Comparison of ENCODE assay signal across 16 cellular contexts in the genomic region with DNA sequence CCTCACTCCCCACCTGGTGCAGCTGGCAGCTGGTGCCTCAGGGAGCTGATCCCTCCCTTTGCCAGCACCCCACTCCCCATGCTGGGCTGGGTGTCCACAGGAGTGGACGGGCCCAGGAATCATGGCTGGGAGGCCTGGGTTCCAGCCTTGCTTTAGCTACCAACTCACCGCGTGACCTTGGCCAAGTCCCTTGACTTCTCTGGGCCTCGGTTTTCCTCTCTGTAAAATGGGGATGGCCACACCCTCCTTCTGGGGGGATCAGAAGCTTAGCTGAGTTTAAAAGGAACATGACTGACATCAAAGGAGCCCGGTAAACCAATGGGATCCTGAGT.
DNase-seq lines count a peak whose midpoint lies in the region; ATAC-seq, FAIRE-seq and TF ChIP-seq lines count a peak whose summit lies in the region.
"Had no signal": no experiment of that assay in that cellular context is flagged by ENCODE, and none has a peak within 500 bp of the region (broad histone marks: within the 10 kb centered on the region; RNA-seq: fewer than 3 reads in every experiment).

No MANE protein-coding gene starts in this region.

- no peak for DNase-seq in CD4-positive, alpha-beta T cell
- DNase-seq in activated T-helper 1 cell treated with anti-CD3 and anti-CD28 coated beads, Interleukin-12 subunit alpha, Interleukin-12 subunit beta, Interleukin-2, Interleukin-4 antibody, amounts not matched to agents 30 ng/mL and 10 ng/mL and 1 ng/mL, durations not matched to agents 14 hours and 24 hours and 36 hours (ENCODE audit: low spot score): no peak
- DNase-seq in immature natural killer cell: no peak
- DNase-seq in urothelium cell line (ENCODE audit: low spot score): no peak
- no peak for DNase-seq in GF-D8 (lab: John Stamatoyannopoulos, UW)
- no peak for DNase-seq in HK-2 (ENCODE audit: unreplicated experiment)
- DNase-seq: amniotic stem cell, caudate nucleus, NCI-H1930, substantia nigra had no signal

- no peak overlapping the region for H3K9ac ChIP-seq in BLaER1

- H3K36me3 ChIP-seq in BLaER1: no peaks in the 10 kb centered on the region
- H3K36me3 ChIP-seq: HAP-1 had no signal

- intact Hi-C loops in CD4-positive, alpha-beta T cell (cut with DNase I, micrococcal nuclease): loop anchor here (2.0 to 10.0 kb wide), 4 partner anchors 41 to 1605 kb away; a partner anchor contains a TSS
- intact Hi-C loops in activated T-helper 1 cell treated with anti-CD3 and anti-CD28 coated beads, Interleukin-12 subunit alpha, Interleukin-12 subunit beta, Interleukin-2, Interleukin-4 antibody, amounts not matched to agents 30 ng/mL and 10 ng/mL and 1 ng/mL, durations not matched to agents 14 hours and 24 hours and 36 hours (cut with micrococcal nuclease): loop anchor here (2.0 kb wide), 1 partner anchor 41 kb away; no protein-coding TSS in a partner anchor

- peaks cover 82% of the 10 kb centered on the region for H3K4me1 Mint-ChIP-seq in CD4-positive, alpha-beta T cell (ENCODE audit: low read depth)
- peaks cover 81% of the 10 kb centered on the region for H3K4me1 Mint-ChIP-seq in activated T-helper 1 cell treated with anti-CD3 and anti-CD28 coated beads, Interleukin-12 subunit alpha, Interleukin-12 subunit beta, Interleukin-2, Interleukin-4 antibody, amounts not matched to agents 30 ng/mL and 10 ng/mL and 1 ng/mL, durations not matched to agents 14 hours and 24 hours and 36 hours (ENCODE audit: low read depth)
- H3K4me1 Mint-ChIP-seq in immature natural killer cell: peaks cover 91 to 92% of the 10 kb centered on the region in 2 donors

- POLR2A ChIA-PET in CD4-positive, alpha-beta T cell (lab: Charles Lee): interaction anchor here (0.7 to 4.7 kb wide), 4 partner anchors 9 to 57 kb away, joined by 3 to 57 read pairs (median 28); no protein-coding TSS in a partner anchor

- ATAC-seq in CD4-positive, alpha-beta T cell (ENCODE audit: poor library complexity): no peak
- no peak for ATAC-seq in GM21526 (IDR thresholded peaks at IDR 0.05; ENCODE audit: low FRiP score, unreplicated experiment)

- no peak overlapping the region for H3K4me3 ChIP-seq in BLaER1
- H3K4me3 ChIP-seq: HAP-1 had no signal

- FAIRE-seq in urothelium cell line (lab: Jason Lieb, UNC): no peak
- FAIRE-seq: D721Med, GM19239 had no signal

- H3K4me3 Mint-ChIP-seq in CD4-positive, alpha-beta T cell: peak overlapping the region; percentile 73
- H3K4me3 Mint-ChIP-seq in activated T-helper 1 cell treated with anti-CD3 and anti-CD28 coated beads, Interleukin-12 subunit alpha, Interleukin-12 subunit beta, Interleukin-2, Interleukin-4 antibody, amounts not matched to agents 30 ng/mL and 10 ng/mL and 1 ng/mL, durations not matched to agents 14 hours and 24 hours and 36 hours: peak overlapping the region; percentile 94
- peak overlapping the region; percentile 85 to 91 (median 89) for H3K4me3 Mint-ChIP-seq in immature natural killer cell

- H3K27ac Mint-ChIP-seq in CD4-positive, alpha-beta T cell: peak overlapping the region; percentile 96
- peak overlapping the region; percentile 99 for H3K27ac Mint-ChIP-seq in activated T-helper 1 cell treated with anti-CD3 and anti-CD28 coated beads, Interleukin-12 subunit alpha, Interleukin-12 subunit beta, Interleukin-2, Interleukin-4 antibody, amounts not matched to agents 30 ng/mL and 10 ng/mL and 1 ng/mL, durations not matched to agents 14 hours and 24 hours and 36 hours
- H3K27ac Mint-ChIP-seq in immature natural killer cell: peak overlapping the region; percentile 90 to 98 (median 96)

- no peak overlapping the region for H3K27ac ChIP-seq in BLaER1
- peak overlapping the region; percentile 58 for H3K27ac ChIP-seq in CD4-positive, alpha-beta T cell (ENCODE audit: low read depth, low read length)
- H3K27ac ChIP-seq: VCaP had no signal

- no peaks in the 10 kb centered on the region for H3K9me3 ChIP-seq in BLaER1
- no peaks in the 10 kb centered on the region for H3K9me3 ChIP-seq in CD4-positive, alpha-beta T cell (ENCODE audit: control insufficient read depth, low read length)
- H3K9me3 ChIP-seq: HAP-1 had no signal

- no peaks in the 10 kb centered on the region for H3K27me3 Mint-ChIP-seq in CD4-positive, alpha-beta T cell
- H3K27me3 Mint-ChIP-seq in activated T-helper 1 cell treated with anti-CD3 and anti-CD28 coated beads, Interleukin-12 subunit alpha, Interleukin-12 subunit beta, Interleukin-2, Interleukin-4 antibody, amounts not matched to agents 30 ng/mL and 10 ng/mL and 1 ng/mL, durations not matched to agents 14 hours and 24 hours and 36 hours (ENCODE audit: insufficient read depth): no peaks in the 10 kb centered on the region
- H3K27me3 Mint-ChIP-seq in immature natural killer cell (ENCODE audit: low read depth in 3 of 3): peaks cover 10 to 27% (median 16%) of the 10 kb centered on the region in 3 donors

- H3K4me1 ChIP-seq in BLaER1: peaks cover 53% of the 10 kb centered on the region
- H3K4me1 ChIP-seq: HAP-1 had no signal

- no peaks in the 10 kb centered on the region for H3K36me3 Mint-ChIP-seq in CD4-positive, alpha-beta T cell (ENCODE audit: low read depth)
- H3K36me3 Mint-ChIP-seq in activated T-helper 1 cell treated with anti-CD3 and anti-CD28 coated beads, Interleukin-12 subunit alpha, Interleukin-12 subunit beta, Interleukin-2, Interleukin-4 antibody, amounts not matched to agents 30 ng/mL and 10 ng/mL and 1 ng/mL, durations not matched to agents 14 hours and 24 hours and 36 hours (ENCODE audit: low read depth): peaks cover 5% of the 10 kb centered on the region
- H3K36me3 Mint-ChIP-seq in immature natural killer cell: no peaks in the 10 kb centered on the region

- peak overlapping the region; percentile 85 for H3K4me2 ChIP-seq in BLaER1

- no peaks in the 10 kb centered on the region for H4K20me1 ChIP-seq in BLaER1

- H3K9me3 Mint-ChIP-seq in CD4-positive, alpha-beta T cell: no peaks in the 10 kb centered on the region
- H3K9me3 Mint-ChIP-seq in activated T-helper 1 cell treated with anti-CD3 and anti-CD28 coated beads, Interleukin-12 subunit alpha, Interleukin-12 subunit beta, Interleukin-2, Interleukin-4 antibody, amounts not matched to agents 30 ng/mL and 10 ng/mL and 1 ng/mL, durations not matched to agents 14 hours and 24 hours and 36 hours: no peaks in the 10 kb centered on the region
- H3K9me3 Mint-ChIP-seq in immature natural killer cell: no peaks in the 10 kb centered on the region

- CTCF ChIA-PET in CD4-positive, alpha-beta T cell (lab: Charles Lee): interaction anchor here (3.2 kb wide), 1 partner anchor 42 kb away, joined by 8 read pairs; no protein-coding TSS in a partner anchor

- peaks cover 31% of the 10 kb centered on the region for H3K27me3 ChIP-seq in BLaER1
- no peaks in the 10 kb centered on the region for H3K27me3 ChIP-seq in CD4-positive, alpha-beta T cell (ENCODE audit: control insufficient read depth, insufficient read depth, low read length)

- no peak for TF ChIP-seq CTCF in CD4-positive, alpha-beta T cell (IDR thresholded peaks at IDR 0.05)
